13 cellular contexts compared by ENCODE assay signal in the genomic region with DNA sequence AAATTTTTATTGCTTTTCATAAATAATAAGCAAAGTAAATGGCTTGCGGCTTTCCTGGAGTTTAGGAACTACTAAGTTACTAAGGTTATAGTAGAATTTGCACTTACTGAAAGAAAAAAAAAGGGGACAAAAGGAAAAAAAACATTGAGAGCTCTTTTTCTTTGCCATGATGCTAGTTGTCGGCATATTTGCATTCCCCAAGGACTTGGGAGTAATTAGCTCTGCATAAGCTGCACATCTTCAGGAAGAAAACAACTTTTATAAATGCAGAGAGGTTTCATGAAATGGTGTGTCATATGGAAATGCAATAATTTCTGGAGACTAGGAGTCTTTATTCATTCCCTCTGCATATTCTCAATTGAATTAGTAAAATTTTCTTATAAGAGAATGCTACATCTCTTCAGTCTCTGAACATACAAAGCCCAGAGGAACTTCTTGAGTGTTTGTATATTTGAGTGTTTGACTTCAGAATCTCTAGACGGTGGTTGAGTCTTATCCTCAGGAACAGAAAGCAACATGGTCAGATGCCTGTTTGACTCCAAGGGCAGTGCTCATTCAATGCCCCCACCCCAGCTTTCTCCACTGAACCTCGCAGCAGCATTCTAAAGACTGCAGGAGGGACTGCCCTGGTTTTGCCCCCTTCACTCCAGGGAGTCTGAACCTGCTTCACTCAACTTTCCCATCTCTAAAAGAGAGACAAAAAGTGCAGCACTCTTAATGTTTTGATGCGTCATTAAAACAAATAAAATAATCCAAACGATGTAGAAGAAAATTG.
"Had no signal": no experiment of that assay in that cellular context is flagged by ENCODE, and none has a peak within 500 bp of the region (broad histone marks: within the 10 kb centered on the region; RNA-seq: fewer than 3 reads in every experiment).

No MANE protein-coding gene starts in this region.

- H3K9me3 ChIP-seq: thoracic aorta, uterus had no signal

- H3K27me3 Mint-ChIP-seq: activated CD4-positive, alpha-beta memory T cell treated with anti-CD3 and anti-CD28 coated beads for 36 hours; activated naive CD8-positive, alpha-beta T cell treated with anti-CD3 and anti-CD28 coated beads for 36 hours; stimulated activated naive CD8-positive, alpha-beta T cell treated with anti-CD3 and anti-CD28 coated beads, Interleukin-15, Interleukin-2, amounts not matched to agents 100 ng/mL and 50 ng/mL, for 24 hours had no signal

- H3K4me3 ChIP-seq: heart left ventricle, left ventricle myocardium inferior, thoracic aorta, uterus had no signal

- H3K36me3 ChIP-seq: heart left ventricle, left ventricle myocardium inferior, thoracic aorta, uterus had no signal

- H3K4me1 ChIP-seq: left ventricle myocardium inferior, uterus had no signal

- H3K27me3 ChIP-seq: heart left ventricle, uterus had no signal

- H3K4me3 Mint-ChIP-seq: activated CD4-positive, alpha-beta memory T cell treated with anti-CD3 and anti-CD28 coated beads for 36 hours; activated naive CD8-positive, alpha-beta T cell treated with anti-CD3 and anti-CD28 coated beads for 36 hours; nephron progenitor cell; stimulated activated naive CD8-positive, alpha-beta T cell treated with anti-CD3 and anti-CD28 coated beads, Interleukin-15, Interleukin-2, amounts not matched to agents 100 ng/mL and 50 ng/mL, for 24 hours had no signal

- H3K36me3 Mint-ChIP-seq: activated CD4-positive, alpha-beta memory T cell treated with anti-CD3 and anti-CD28 coated beads for 36 hours had no signal

- ATAC-seq: heart left ventricle had no signal

- FAIRE-seq: frontal cortex had no signal

- H3K27ac Mint-ChIP-seq: activated CD4-positive, alpha-beta memory T cell treated with anti-CD3 and anti-CD28 coated beads for 36 hours; activated naive CD8-positive, alpha-beta T cell treated with anti-CD3 and anti-CD28 coated beads for 36 hours; nephron progenitor cell; stimulated activated naive CD8-positive, alpha-beta T cell treated with anti-CD3 and anti-CD28 coated beads, Interleukin-15, Interleukin-2, amounts not matched to agents 100 ng/mL and 50 ng/mL, for 24 hours had no signal

- DNase-seq: activated CD4-positive, alpha-beta memory T cell treated with anti-CD3 and anti-CD28 coated beads for 36 hours; activated gamma-delta T cell; activated naive CD8-positive, alpha-beta T cell treated with anti-CD3 and anti-CD28 coated beads for 36 hours; activated T-cell treated with anti-CD3 and anti-CD28 coated beads, Interleukin-2, amount 50 U/mL, for 48 hours; heart left ventricle; islet precursor cell; left ventricle myocardium inferior; nephron progenitor cell; stimulated activated CD4-positive, alpha-beta T cell treated with anti-CD3 and anti-CD28 coated beads, Interleukin-4, amount 100 ng/mL, for 1 hour; uterus had no signal

- H3K27ac ChIP-seq: heart left ventricle, left ventricle myocardium inferior, thoracic aorta, uterus had no signal
